In genomic region chr17:37827905-37828304, GRCh38 we compare ENCODE assay signal across 27 cellular contexts.
DNase-seq lines count a peak whose midpoint lies in the region; ATAC-seq, FAIRE-seq and TF ChIP-seq lines count a peak whose summit lies in the region.
"Had no signal": no experiment of that assay in that cellular context is flagged by ENCODE, and none has a peak within 500 bp of the region (broad histone marks: within the 10 kb centered on the region; RNA-seq: fewer than 3 reads in every experiment).

No MANE protein-coding gene starts in this region.

- H3K9me3 Mint-ChIP-seq in CD14-positive monocyte = no peaks in the 10 kb centered on the region
- no peaks in the 10 kb centered on the region for H3K9me3 Mint-ChIP-seq in endodermal cell
- H3K9me3 Mint-ChIP-seq: mesothelial cell of epicardium, T-cell had no signal

- H3K4me1 Mint-ChIP-seq in CD14-positive monocyte (peaks cover 82% of the 10 kb centered on the region), endodermal cell (peaks cover 23% of the 10 kb centered on the region)

- H3K27ac ChIP-seq in A549 (peak overlapping the region; percentile 56 to 73), OCI-LY7 (ENCODE audit: low read depth, low read length, poor library complexity, severe bottlenecking) (no peak overlapping the region), endodermal cell (ENCODE audit: low read depth, low read length) (no peak overlapping the region)
- H3K27ac ChIP-seq: body of pancreas, esophagus squamous epithelium, foreskin keratinocyte, RWPE1, stomach, vagina had no signal

- H3K9ac ChIP-seq in endodermal cell (ENCODE audit: extremely low read depth, low read length, poor library complexity, severe bottlenecking) = no peak overlapping the region

- POLR2A ChIA-PET in A549 (lab: Yijun Ruan, JAX) (no interaction called here), OCI-LY7 (lab: Charles Lee) (interaction anchor here (0.9 kb wide), 1 partner anchor 21 kb away, joined by 3 read pairs; no protein-coding TSS in a partner anchor)

- DNase-seq in A549 (ENCODE audit: low read depth in 1 of 2, low spot score in 1 of 2) (no peak), CD14-positive monocyte (ENCODE audit: low spot score) (no peak), OCI-LY7 (ENCODE audit: low spot score) (no peak), endodermal cell (peak; percentile 34), DMS53 (lab: John Stamatoyannopoulos, UW) (no peak), DMS 273 (lab: John Stamatoyannopoulos, UW; ENCODE audit: unreplicated experiment) (no peak)
- DNase-seq: activated CD4-positive, CD25-positive, alpha-beta regulatory T cell treated with anti-CD3 and anti-CD28 coated beads, Interleukin-2, amount 50 U/mL, for 72 hours; activated CD8-positive, alpha-beta memory T cell treated with anti-CD3 and anti-CD28 coated beads for 24 hours; activated T-cell treated with anti-CD3 and anti-CD28 coated beads for 4 hours; body of pancreas; DMS79; esophagus squamous epithelium; foreskin keratinocyte; heart left ventricle; NCI-H1092 treated with DMSO at 0.1 percent for 48 hours; NCI-H187; NCI-H82; right cardiac atrium; stomach; T-cell had no signal

- H3K9me3 ChIP-seq in A549 = no peaks in the 10 kb centered on the region
- no peaks in the 10 kb centered on the region for H3K9me3 ChIP-seq in OCI-LY7 (ENCODE audit: low read length)
- no peaks in the 10 kb centered on the region for H3K9me3 ChIP-seq in endodermal cell (ENCODE audit: control insufficient read depth, low read length)
- H3K9me3 ChIP-seq: adrenal gland, body of pancreas, esophagus squamous epithelium, heart left ventricle, neutrophil, stomach, vagina had no signal

- H3K36me3 ChIP-seq in OCI-LY7 (ENCODE audit: insufficient read depth, low read length) (no peaks in the 10 kb centered on the region), endodermal cell (ENCODE audit: control insufficient read depth, insufficient read depth, low read length) (no peaks in the 10 kb centered on the region)
- H3K36me3 ChIP-seq: adrenal gland, esophagus squamous epithelium, heart left ventricle, neutrophil, stomach, vagina had no signal

- no peak for TF ChIP-seq EP300 in A549 (IDR thresholded peaks at IDR 0.05)

- H3K27me3 Mint-ChIP-seq in CD14-positive monocyte (ENCODE audit: low read depth in 3 of 3) (peaks cover 0 to 1% (median 0%) of the 10 kb centered on the region in 3 donors), endodermal cell (ENCODE audit: insufficient read depth) (no peaks in the 10 kb centered on the region)

- ATAC-seq in A549 (no peak), GM18870 (IDR thresholded peaks at IDR 0.05; ENCODE audit: unreplicated experiment) (no peak)
- ATAC-seq: body of pancreas, foreskin keratinocyte, T-cell had no signal

- H3K4me2 ChIP-seq in A549 (peak overlapping the region; percentile 47), OCI-LY7 (ENCODE audit: low read length) (peak overlapping the region; percentile 71)

- no peaks in the 10 kb centered on the region for H3K27me3 ChIP-seq in endodermal cell (ENCODE audit: control insufficient read depth, insufficient read depth, low read length, poor library complexity, severe bottlenecking)
- H3K27me3 ChIP-seq: adrenal gland, body of pancreas, neutrophil, vagina had no signal

- no peaks in the 10 kb centered on the region for H3K79me2 ChIP-seq in OCI-LY7 (ENCODE audit: insufficient read depth, low read depth, low read length)

- intact Hi-C loops in CD14-positive monocyte (cut with micrococcal nuclease) (no loop called here), OCI-LY7 (cut with micrococcal nuclease; ENCODE audit: unreplicated experiment) (no loop called here)

- H3K36me3 Mint-ChIP-seq in CD14-positive monocyte (no peaks in the 10 kb centered on the region), endodermal cell (ENCODE audit: low read depth) (no peaks in the 10 kb centered on the region)
- H3K36me3 Mint-ChIP-seq: mesothelial cell of epicardium, T-cell had no signal

- no peak for TF ChIP-seq POLR2A in A549 (IDR thresholded peaks at IDR 0.05; ENCODE audit: low read length)

- no peak for TF ChIP-seq RAD21 in A549 (conservative IDR thresholded peaks at IDR 0.05 in 1 of 2, IDR thresholded peaks at IDR 0.05 in 1 of 2)

- H3K4me3 ChIP-seq in A549 (no peak overlapping the region), OCI-LY7 (ENCODE audit: low read depth, low read length, poor library complexity, severe bottlenecking) (no peak overlapping the region), endodermal cell (ENCODE audit: low read length) (no peak overlapping the region)
- H3K4me3 ChIP-seq: adrenal gland, body of pancreas, esophagus squamous epithelium, heart left ventricle, smooth muscle cell, stomach, vagina had no signal

- H3K4me1 ChIP-seq in A549 = peaks cover 42% of the 10 kb centered on the region
- H3K4me1 ChIP-seq in OCI-LY7 (ENCODE audit: insufficient read depth, low read length, poor library complexity, severe bottlenecking) = peaks cover 78% of the 10 kb centered on the region
- peaks cover 10% of the 10 kb centered on the region for H3K4me1 ChIP-seq in endodermal cell (ENCODE audit: control insufficient read depth, insufficient read depth, low read length)
- H3K4me1 ChIP-seq: body of pancreas, vagina had no signal

- no peaks in the 10 kb centered on the region for H3K9me2 ChIP-seq in OCI-LY7 (ENCODE audit: insufficient read depth, low read length)

- no peaks in the 10 kb centered on the region for H4K20me1 ChIP-seq in OCI-LY7 (ENCODE audit: insufficient read depth, low read length)

- CTCF ChIA-PET in A549 (lab: Yijun Ruan, JAX) (interaction anchor here (0.9 to 3.8 kb wide), 11 partner anchors 8 to 300 kb away, joined by 3 to 31 read pairs (median 5); no protein-coding TSS in a partner anchor), OCI-LY7 (lab: Charles Lee; ENCODE audit: unreplicated experiment) (no interaction called here)

- H2AFZ ChIP-seq in OCI-LY7 (ENCODE audit: low read length) = no peak overlapping the region

- H3K27ac Mint-ChIP-seq in CD14-positive monocyte (peak overlapping the region; percentile 92 to 96 (median 94)), endodermal cell (no peak overlapping the region)
- H3K27ac Mint-ChIP-seq: mesothelial cell of epicardium, T-cell had no signal

- FAIRE-seq in A549 (lab: Jason Lieb, UNC) = no peak

- BruUV-seq in OCI-LY7 (replicated peaks; lab: Mats Ljungman, UMichigan) = no TSS peak

- TF ChIP-seq CTCF in A549 (IDR thresholded peaks at IDR 0.05) (no peak), CD14-positive monocyte (IDR thresholded peaks at IDR 0.05) (no peak), OCI-LY7 (conservative IDR thresholded peaks at IDR 0.05; ENCODE audit: low read length) (no peak), endodermal cell (conservative IDR thresholded peaks at IDR 0.05) (no peak)

- H3K4me3 Mint-ChIP-seq in CD14-positive monocyte (peak overlapping the region; percentile 43 to 84), endodermal cell (no peak overlapping the region)
- H3K4me3 Mint-ChIP-seq: mesothelial cell of epicardium, T-cell had no signal

- 86% methylated on average over 3 of the region's 3 CpGs for WGBS in A549 (ENCODE audit: missing lambda C conversion rate)
- WGBS in endodermal cell (ENCODE audit: insufficient coverage in 1 of 2, insufficient read length in 1 of 2), 2 experiments = 96 to 100% methylated on average over 1 to 3 of the region's 3 CpGs

TF ChIP-seq in A549, 52 proteins besides CTCF, POLR2A, EP300 and RAD21:
- no peak for TF ChIP-seq PBX3 (IDR thresholded peaks at IDR 0.05)

Comparison
In these comparisons a context has a peak if more than half of its experiments do, and no peak if none do; other contexts are left out.
1. H3K27ac ChIP-seq: peak in A549 (2 of 2); none in OCI-LY7 (single experiment) and endodermal cell (single experiment).